In genomic region chr1:161225534-161226319, GRCh38 we compare ENCODE assay signal across 1 cellular context.
TF ChIP-seq lines count a peak whose summit lies in the region.

Gene TOMM40L, plus strand, starts transcription at chr1:161226060. Its CDS starts 430 bp downstream, at chr1:161226490.

TF ChIP-seq in H1, 55 proteins besides CTCF, POLR2A, EP300 and RAD21 (continued from another document):
- TF ChIP-seq JUND (IDR thresholded peaks at IDR 0.05; ENCODE audit: low read length): no peak
- TF ChIP-seq KDM5A (IDR thresholded peaks at IDR 0.05; ENCODE audit: low read length): peak; percentile 89
- no peak for TF ChIP-seq BRCA1 (IDR thresholded peaks at IDR 0.05; ENCODE audit: low read depth, low read length)
- TF ChIP-seq, protein P1, sequence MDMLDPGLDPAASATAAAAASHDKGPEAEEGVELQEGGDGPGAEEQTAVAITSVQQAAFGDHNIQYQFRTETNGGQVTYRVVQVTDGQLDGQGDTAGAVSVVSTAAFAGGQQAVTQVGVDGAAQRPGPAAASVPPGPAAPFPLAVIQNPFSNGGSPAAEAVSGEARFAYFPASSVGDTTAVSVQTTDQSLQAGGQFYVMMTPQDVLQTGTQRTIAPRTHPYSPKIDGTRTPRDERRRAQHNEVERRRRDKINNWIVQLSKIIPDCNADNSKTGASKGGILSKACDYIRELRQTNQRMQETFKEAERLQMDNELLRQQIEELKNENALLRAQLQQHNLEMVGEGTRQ (IDR thresholded peaks at IDR 0.05; ENCODE audit: low read length): no peak
- TF ChIP-seq TBP (IDR thresholded peaks at IDR 0.05; ENCODE audit: low read depth, low read length): peak; percentile 51; the same call in 1 of the 2 replicates
- no peak for TF ChIP-seq ZNF274 (IDR thresholded peaks at IDR 0.05; ENCODE audit: borderline replicate concordance, extremely low read depth, low read length)
- no peak; the same call in none of the 2 replicates for TF ChIP-seq MAX (IDR thresholded peaks at IDR 0.05)
- TF ChIP-seq CHD2 (IDR thresholded peaks at IDR 0.05; ENCODE audit: low read length): peak; percentile 81
- TF ChIP-seq TAF7 (optimal IDR thresholded peaks at IDR 0.05; ENCODE audit: borderline replicate concordance, low read depth, low read length): no peak
- TF ChIP-seq SIX5 (IDR thresholded peaks at IDR 0.05; ENCODE audit: low read depth, low read length): peak; percentile 70
- peak; percentile 38 to 76; a peak in 1 of 4 replicates for TF ChIP-seq HDAC2 (IDR thresholded peaks at IDR 0.05; ENCODE audit: borderline replicate concordance in 1 of 2, low read depth in 2 of 2, low read length in 2 of 2)
- no peak for TF ChIP-seq TCF12 (IDR thresholded peaks at IDR 0.05; ENCODE audit: low read depth, low read length)
- no peak for TF ChIP-seq JUN (IDR thresholded peaks at IDR 0.05; ENCODE audit: low read depth, low read length)
- peak; percentile 55 for TF ChIP-seq NANOG (IDR thresholded peaks at IDR 0.05; ENCODE audit: insufficient read depth, low read depth, low read length, poor library complexity, severe bottlenecking)
- TF ChIP-seq SP2 (IDR thresholded peaks at IDR 0.05; ENCODE audit: low read length): peak; percentile 69
- TF ChIP-seq RXRA (IDR thresholded peaks at IDR 0.05; ENCODE audit: insufficient read depth, low read depth, low read length): no peak
- TF ChIP-seq PHF8 (conservative IDR thresholded peaks at IDR 0.05; ENCODE audit: low read depth, low read length): 0 out of 2 replicates have a peak, but pooled peaks have one; percentile 28
- no peak for TF ChIP-seq GABPA (IDR thresholded peaks at IDR 0.05; ENCODE audit: borderline replicate concordance, insufficient read depth, low read length)
- TF ChIP-seq EGR1 (IDR thresholded peaks at IDR 0.05; ENCODE audit: borderline replicate concordance, low read depth, low read length): no peak
- TF ChIP-seq GTF2F1 (IDR thresholded peaks at IDR 0.05; ENCODE audit: borderline replicate concordance, low read depth, low read length): no peak
- peak; percentile 60 for TF ChIP-seq ASH2L (IDR thresholded peaks at IDR 0.05; ENCODE audit: low read length)
- peak; percentile 68 for TF ChIP-seq TAF1 (IDR thresholded peaks at IDR 0.05; ENCODE audit: low read depth, low read length)
- no peak for TF ChIP-seq RBBP5 (IDR thresholded peaks at IDR 0.05; ENCODE audit: borderline replicate concordance, low read depth, low read length)
- TF ChIP-seq SAP30 (IDR thresholded peaks at IDR 0.05; ENCODE audit: insufficient read depth, insufficient replicate concordance, low read length): peak; percentile 99
- TF ChIP-seq TEAD4 (IDR thresholded peaks at IDR 0.05; ENCODE audit: low read depth, low read length): 0 out of 2 replicates have a peak, but pooled peaks have one; percentile 14
- no peak for TF ChIP-seq MAFK (IDR thresholded peaks at IDR 0.05; ENCODE audit: low read depth, low read length)
- TF ChIP-seq NRF1 (IDR thresholded peaks at IDR 0.05; ENCODE audit: low read depth, low read length): no peak
- TF ChIP-seq SIN3A (conservative IDR thresholded peaks at IDR 0.05 in 1 of 2, IDR thresholded peaks at IDR 0.05 in 1 of 2; ENCODE audit: low read depth in 1 of 2, low read length in 2 of 2): peak; percentile 78 to 92; a peak in 3 of 4 replicates
- TF ChIP-seq CHD1 (IDR thresholded peaks at IDR 0.05; ENCODE audit: low read depth, low read length): no peak
- no peak for TF ChIP-seq POU5F1 (IDR thresholded peaks at IDR 0.05; ENCODE audit: low read depth, low read length)
- peak; percentile 99 for TF ChIP-seq SP1 (IDR thresholded peaks at IDR 0.05; ENCODE audit: low read depth, low read length)
- TF ChIP-seq, protein P2, sequence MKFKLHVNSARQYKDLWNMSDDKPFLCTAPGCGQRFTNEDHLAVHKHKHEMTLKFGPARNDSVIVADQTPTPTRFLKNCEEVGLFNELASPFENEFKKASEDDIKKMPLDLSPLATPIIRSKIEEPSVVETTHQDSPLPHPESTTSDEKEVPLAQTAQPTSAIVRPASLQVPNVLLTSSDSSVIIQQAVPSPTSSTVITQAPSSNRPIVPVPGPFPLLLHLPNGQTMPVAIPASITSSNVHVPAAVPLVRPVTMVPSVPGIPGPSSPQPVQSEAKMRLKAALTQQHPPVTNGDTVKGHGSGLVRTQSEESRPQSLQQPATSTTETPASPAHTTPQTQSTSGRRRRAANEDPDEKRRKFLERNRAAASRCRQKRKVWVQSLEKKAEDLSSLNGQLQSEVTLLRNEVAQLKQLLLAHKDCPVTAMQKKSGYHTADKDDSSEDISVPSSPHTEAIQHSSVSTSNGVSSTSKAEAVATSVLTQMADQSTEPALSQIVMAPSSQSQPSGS (IDR thresholded peaks at IDR 0.05; ENCODE audit: low read length): no peak
- no peak for TF ChIP-seq RFX5 (IDR thresholded peaks at IDR 0.05; ENCODE audit: borderline replicate concordance, low read depth, low read length)
- TF ChIP-seq E2F6 (IDR thresholded peaks at IDR 0.05): no peak
- TF ChIP-seq YY1 (IDR thresholded peaks at IDR 0.05; ENCODE audit: low read depth, low read length): peak; percentile 100
- no peak for TF ChIP-seq EZH2 (IDR thresholded peaks at IDR 0.05; ENCODE audit: low read depth, low read length, severe bottlenecking)
- TF ChIP-seq RNF2 (IDR thresholded peaks at IDR 0.05; ENCODE audit: borderline replicate concordance, low read depth, low read length, missing control alignments, poor library complexity, severe bottlenecking): no peak
- TF ChIP-seq HDAC6 (IDR thresholded peaks at IDR 0.05; ENCODE audit: low read depth, low read length): no peak
- TF ChIP-seq SP4 (IDR thresholded peaks at IDR 0.05; ENCODE audit: low read length): no peak
- TF ChIP-seq BCL11A (IDR thresholded peaks at IDR 0.05; ENCODE audit: low read depth in 2 of 2, low read length in 2 of 2): no peak
- TF ChIP-seq ATF3 (IDR thresholded peaks at IDR 0.05; ENCODE audit: insufficient read depth, low read depth, low read length): no peak
- TF ChIP-seq CTBP2 (IDR thresholded peaks at IDR 0.05; ENCODE audit: borderline replicate concordance, insufficient read depth, insufficient read length, low read length): peak; percentile 91
